Comparison of ENCODE assay signal across 8 cellular contexts in genomic region chr22:50507421-50507990, GRCh38. TPM values are rescaled to one million over a fixed set of nuclear protein-coding genes. Genes with fewer than 3 reads are reported as not detected.
A peak's percentile ranks its signal among the peaks of the same experiment; 100 is the strongest.
DNase-seq lines count a peak whose midpoint lies in the region; ATAC-seq and TF ChIP-seq lines count a peak whose summit lies in the region.

LMF2 (minus strand) TSS chr22:50507702; CDS start chr22:50507675, 27 bp downstream.

- H3K27me3 ChIP-seq in Loucy (ENCODE audit: insufficient read depth, low read length, poor library complexity, severe bottlenecking) = no peaks in the 10 kb centered on the region

- H3K27me3 Mint-ChIP-seq in central memory CD8-positive, alpha-beta T cell = no peaks in the 10 kb centered on the region

- H3K9me3 ChIP-seq in Loucy (ENCODE audit: insufficient read depth, low read depth, low read length) = no peaks in the 10 kb centered on the region

- peaks cover 15% of the 10 kb centered on the region for H3K36me3 Mint-ChIP-seq in central memory CD8-positive, alpha-beta T cell (ENCODE audit: insufficient read depth)

- H2AFZ ChIP-seq in Loucy (ENCODE audit: low read length) = peak within 1 kb of the TSS; percentile 93

- peaks cover 10% of the 10 kb centered on the region for H4K20me1 ChIP-seq in Loucy (ENCODE audit: insufficient read depth, low read length, poor library complexity, severe bottlenecking)

- H3K36me3 ChIP-seq in Loucy (ENCODE audit: insufficient read depth, low read length) = no peaks in the 10 kb centered on the region

- intact Hi-C loops in left colon (cut with DNase I, micrococcal nuclease) = no loop called here

- H3K4me3 Mint-ChIP-seq in central memory CD8-positive, alpha-beta T cell = peak within 1 kb of the TSS; percentile 94

- TF ChIP-seq CTCF in Loucy (conservative IDR thresholded peaks at IDR 0.05; ENCODE audit: low read length) = no peak

- DNase-seq in DMS53 (lab: John Stamatoyannopoulos, UW) = peak; percentile 95
- DNase-seq in activated CD4-positive, CD25-positive, alpha-beta regulatory T cell treated with anti-CD3 and anti-CD28 coated beads, Interleukin-2, amount 50 U/mL, for 16 hours (ENCODE audit: low read depth, low spot score) = peak; percentile 81
- peak; percentile 80 to 89 for DNase-seq in central memory CD8-positive, alpha-beta T cell (ENCODE audit: low spot score in 2 of 2)
- DNase-seq in left colon = peak; percentile 87 to 94
- DNase-seq in stimulated activated CD4-positive, alpha-beta T cell treated with anti-CD3 and anti-CD28 coated beads, Interleukin-1b, Interleukin-23, amount 100 ng/mL, for 48 hours = peak; percentile 92
- no peak for DNase-seq in glomerular visceral epithelial cell (ENCODE audit: extremely low spot score)

- peak within 1 kb of the TSS; percentile 89 for H3K4me2 ChIP-seq in Loucy (ENCODE audit: low read depth, low read length, poor library complexity, severe bottlenecking)

- H3K79me2 ChIP-seq in Loucy (ENCODE audit: insufficient read depth, low read length) = peaks cover 65% of the 10 kb centered on the region

- H3K4me1 ChIP-seq in Loucy (ENCODE audit: insufficient read depth, low read length, poor library complexity, severe bottlenecking) = peaks cover 14% of the 10 kb centered on the region

- H3K4me1 Mint-ChIP-seq in central memory CD8-positive, alpha-beta T cell = peaks cover 24% of the 10 kb centered on the region

- no peaks in the 10 kb centered on the region for H3K9me3 Mint-ChIP-seq in central memory CD8-positive, alpha-beta T cell

- ATAC-seq in GM21737 (IDR thresholded peaks at IDR 0.05; ENCODE audit: unreplicated experiment) (peak; percentile 54), left colon (peak; percentile 79)
- ATAC-seq in central memory CD8-positive, alpha-beta T cell (replicated peaks; ENCODE audit: extremely low read depth, poor library complexity, severe bottlenecking) = peak; percentile 74

- H3K27ac Mint-ChIP-seq in central memory CD8-positive, alpha-beta T cell (ENCODE audit: low read depth) = peak within 1 kb of the TSS; percentile 88

- H3K4me3 ChIP-seq in Loucy (ENCODE audit: low read length, poor library complexity, severe bottlenecking) = peak within 1 kb of the TSS; percentile 94

- H3F3A ChIP-seq in Loucy (ENCODE audit: low read depth) = no peaks in the 10 kb centered on the region

- H3K9ac ChIP-seq in Loucy (ENCODE audit: low read depth, low read length, poor library complexity, severe bottlenecking) = peak within 1 kb of the TSS; percentile 95

- no peaks in the 10 kb centered on the region for H3K9me2 ChIP-seq in Loucy (replicated peaks; ENCODE audit: low read depth, low read length)

RNA-seq across cellular contexts. Expression of gene LMF2, which starts in this region (rescaled TPM):
- total RNA-seq in left colon = 10 to 100 TPM; 58.7 to 59.3 TPM
